In the genomic region with DNA sequence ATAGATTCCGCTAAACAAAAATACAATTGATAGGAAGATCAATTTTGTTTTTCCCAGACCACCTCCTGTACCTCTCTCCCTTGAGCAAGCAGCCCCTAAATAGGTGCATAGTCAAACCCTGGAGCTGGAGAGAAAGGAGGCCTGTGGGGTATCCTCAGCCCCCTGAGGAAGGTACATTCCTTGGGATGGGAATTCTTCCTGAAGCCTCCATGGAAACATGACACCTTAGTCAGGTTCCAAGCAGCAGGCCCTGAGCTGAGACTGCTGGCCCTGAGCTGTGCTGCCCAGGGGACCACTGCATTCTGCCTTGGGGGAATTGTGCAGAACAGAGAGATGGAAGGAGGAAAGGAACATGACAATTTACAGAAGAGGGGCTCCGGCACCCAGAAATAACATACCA, we compare ENCODE assay signal across 12 cellular contexts. TPM values are rescaled to one million over a fixed set of nuclear protein-coding genes. Genes with fewer than 3 reads are reported as not detected.
DNase-seq lines count a peak whose midpoint lies in the region; ATAC-seq and TF ChIP-seq lines count a peak whose summit lies in the region.
"Had no signal": no experiment of that assay in that cellular context is flagged by ENCODE, and none has a peak within 500 bp of the region (broad histone marks: within the 10 kb centered on the region; RNA-seq: fewer than 3 reads in every experiment).

No MANE protein-coding gene starts in this region.

- H4K8ac ChIP-seq in H9 (replicated peaks; ENCODE audit: insufficient read length, low read depth, low read length), result no peak overlapping the region

- H3K23ac ChIP-seq in H9 (ENCODE audit: insufficient read length, low read depth, low read length), result no peak overlapping the region

- H2AK5ac ChIP-seq in H9 (ENCODE audit: insufficient read length, low read length), result no peak overlapping the region

- TF ChIP-seq CTCF in CD14-positive monocyte (IDR thresholded peaks at IDR 0.05), result no peak
- no peak for TF ChIP-seq CTCF in H9 (conservative IDR thresholded peaks at IDR 0.05)
- no peak for TF ChIP-seq CTCF in esophagus squamous epithelium (IDR thresholded peaks at IDR 0.05)

- peaks cover 4% of the 10 kb centered on the region for H3K23me2 ChIP-seq in H9 (ENCODE audit: insufficient read length, low read depth, low read length, poor library complexity, severe bottlenecking)

- no CpG with 5 or more reads among the region's 2 CpGs for WGBS in H9 (ENCODE audit: extremely low coverage, insufficient read length, low lambda C conversion rate)
- WGBS in esophagus squamous epithelium, 2 donors, result 74 to 86% methylated on average over 2 of the region's 2 CpGs

- H3K36me3 Mint-ChIP-seq in CD14-positive monocyte (peaks cover 23 to 35% of the 10 kb centered on the region in 2 donors), H9 (ENCODE audit: insufficient read depth in 1 of 3, low read depth in 3 of 3) (peaks cover 5 to 36% (median 15%) of the 10 kb centered on the region in 3 experiments; a peak in 6 of 7 replicates), memory B cell (peaks cover 14% of the 10 kb centered on the region)
- peaks cover 88% of the 10 kb centered on the region for H3K36me3 Mint-ChIP-seq in activated T-helper 2 cell treated with anti-CD3 and anti-CD28 coated beads, Interferon-gamma antibody, Interleukin-2, Interleukin-4, amounts not matched to agents 10 μg/mL and 5 μg/mL and 100 μg/mL, durations not matched to agents 14 hours and 24 hours and 36 hours (ENCODE audit: low read depth)

- no peaks in the 10 kb centered on the region for H3K79me1 ChIP-seq in H9 (ENCODE audit: insufficient read depth, low read depth, low read length, poor library complexity, severe bottlenecking)

- no peaks in the 10 kb centered on the region for H3K27me3 ChIP-seq in H9 (ENCODE audit: insufficient read depth, low read length)
- no peaks in the 10 kb centered on the region for H3K27me3 ChIP-seq in esophagus squamous epithelium

- peaks cover 71% of the 10 kb centered on the region for H3K79me2 ChIP-seq in H9 (ENCODE audit: insufficient read depth, low read length)

- H2BK5ac ChIP-seq in H9 (ENCODE audit: insufficient read length, low read length), result no peak overlapping the region

- H4K91ac ChIP-seq in H9 (ENCODE audit: insufficient read length, low read depth, low read length), result no peak overlapping the region

- no peak overlapping the region for H2BK15ac ChIP-seq in H9 (ENCODE audit: low read depth, low read length)

- no peak overlapping the region for H2BK20ac ChIP-seq in H9 (ENCODE audit: low read depth, low read length, poor library complexity, severe bottlenecking)

- H3K9ac ChIP-seq in H9 (ENCODE audit: extremely low read depth, insufficient read length, low read length), result no peak overlapping the region

- DNase-seq in CD14-positive monocyte (ENCODE audit: low spot score) (no peak), H9 (peak; percentile 80), memory B cell (ENCODE audit: low spot score in 2 of 2) (no peak), ecto neural progenitor cell (ENCODE audit: low spot score) (no peak), esophagus squamous epithelium (lab: John Stamatoyannopoulos, UW) (no peak), DMS153 (lab: John Stamatoyannopoulos, UW) (no peak), NCI-H510A (lab: John Stamatoyannopoulos, UW) (no peak)
- DNase-seq in activated T-helper 2 cell treated with anti-CD3 and anti-CD28 coated beads, Interferon-gamma antibody, Interleukin-2, Interleukin-4, amounts not matched to agents 10 μg/mL and 5 μg/mL and 100 μg/mL, durations not matched to agents 14 hours and 24 hours and 36 hours (ENCODE audit: low spot score), result no peak
- DNase-seq: amygdala, NCI-H2227 treated with DMSO at 0.1 percent for 48 hours had no signal

- H3K4me1 Mint-ChIP-seq in CD14-positive monocyte (peaks cover 86% of the 10 kb centered on the region), H9 (peaks cover 66 to 80% of the 10 kb centered on the region in 2 experiments), memory B cell (peaks cover 51% of the 10 kb centered on the region)
- H3K4me1 Mint-ChIP-seq in activated T-helper 2 cell treated with anti-CD3 and anti-CD28 coated beads, Interferon-gamma antibody, Interleukin-2, Interleukin-4, amounts not matched to agents 10 μg/mL and 5 μg/mL and 100 μg/mL, durations not matched to agents 14 hours and 24 hours and 36 hours (ENCODE audit: low read depth), result peaks cover 65% of the 10 kb centered on the region

- H2AFZ ChIP-seq in H9 (ENCODE audit: low read length), result no peak overlapping the region

- H3K4ac ChIP-seq in H9 (ENCODE audit: low read depth, low read length), result no peak overlapping the region

- H4K20me1 ChIP-seq in H9 (ENCODE audit: control insufficient read depth, insufficient read depth, insufficient read length), result no peaks in the 10 kb centered on the region

- H3K27ac Mint-ChIP-seq in CD14-positive monocyte (peak overlapping the region in 4 of 7 donors; percentile 39 to 79 (median 56)), H9 (peak overlapping the region; percentile 47 to 98 (median 77); a peak in 6 of 7 replicates), memory B cell (peak overlapping the region; percentile 10)
- peak overlapping the region; percentile 48 for H3K27ac Mint-ChIP-seq in activated T-helper 2 cell treated with anti-CD3 and anti-CD28 coated beads, Interferon-gamma antibody, Interleukin-2, Interleukin-4, amounts not matched to agents 10 μg/mL and 5 μg/mL and 100 μg/mL, durations not matched to agents 14 hours and 24 hours and 36 hours

- no peak for ATAC-seq in memory B cell (ENCODE audit: low read depth)

- no peak overlapping the region for H3K56ac ChIP-seq in H9 (ENCODE audit: insufficient read length, low read depth, low read length)

- TF ChIP-seq POLR2A in esophagus squamous epithelium (IDR thresholded peaks at IDR 0.05), result no peak

- intact Hi-C loops in CD14-positive monocyte (cut with micrococcal nuclease), result no loop called here
- intact Hi-C loops in activated T-helper 2 cell treated with anti-CD3 and anti-CD28 coated beads, Interferon-gamma antibody, Interleukin-2, Interleukin-4, amounts not matched to agents 10 μg/mL and 5 μg/mL and 100 μg/mL, durations not matched to agents 14 hours and 24 hours and 36 hours (cut with micrococcal nuclease), result loop anchor here (10.0 kb wide), 1 partner anchor 413 kb away; no protein-coding TSS in a partner anchor
- intact Hi-C loops in esophagus squamous epithelium (cut with DNase I), result no loop called here

- H3K18ac ChIP-seq in H9 (ENCODE audit: insufficient read length, low read depth, low read length), result no peak overlapping the region

- H3K4me3 ChIP-seq in esophagus squamous epithelium, result no peak overlapping the region

- no peak overlapping the region for H4K5ac ChIP-seq in H9 (ENCODE audit: insufficient read length, low read depth, low read length)

- H3K9me3 ChIP-seq in H9 (ENCODE audit: control insufficient read depth, low read depth, low read length) (no peaks in the 10 kb centered on the region), esophagus squamous epithelium (no peaks in the 10 kb centered on the region)

- no peaks in the 10 kb centered on the region for H3K9me3 Mint-ChIP-seq in CD14-positive monocyte
- no peaks in the 10 kb centered on the region; a peak in 1 of 5 replicates for H3K9me3 Mint-ChIP-seq in H9
- H3K9me3 Mint-ChIP-seq in activated T-helper 2 cell treated with anti-CD3 and anti-CD28 coated beads, Interferon-gamma antibody, Interleukin-2, Interleukin-4, amounts not matched to agents 10 μg/mL and 5 μg/mL and 100 μg/mL, durations not matched to agents 14 hours and 24 hours and 36 hours, result no peaks in the 10 kb centered on the region
- H3K9me3 Mint-ChIP-seq in memory B cell, result no peaks in the 10 kb centered on the region

- peaks cover 0 to 26% (median 0%) of the 10 kb centered on the region in 3 donors for H3K36me3 ChIP-seq in esophagus squamous epithelium

- H3K4me1 ChIP-seq in H9 (ENCODE audit: insufficient read depth, low read length) (peaks cover 4% of the 10 kb centered on the region; the same call in 1 of the 2 replicates), esophagus squamous epithelium (peaks cover 32 to 98% (median 76%) of the 10 kb centered on the region in 3 donors)

- H3K14ac ChIP-seq in H9 (ENCODE audit: insufficient read depth, low read length), result no peak overlapping the region

- H3K4me3 Mint-ChIP-seq in CD14-positive monocyte, result no peak overlapping the region
- peak overlapping the region; percentile 31 to 69 for H3K4me3 Mint-ChIP-seq in H9
- peak overlapping the region; percentile 45 for H3K4me3 Mint-ChIP-seq in activated T-helper 2 cell treated with anti-CD3 and anti-CD28 coated beads, Interferon-gamma antibody, Interleukin-2, Interleukin-4, amounts not matched to agents 10 μg/mL and 5 μg/mL and 100 μg/mL, durations not matched to agents 14 hours and 24 hours and 36 hours (ENCODE audit: low read depth)
- H3K4me3 Mint-ChIP-seq in memory B cell, result peak overlapping the region; percentile 21

- H3K27ac ChIP-seq in H9 (ENCODE audit: insufficient read length, low read depth, low read length), result no peak overlapping the region
- H3K27ac ChIP-seq in esophagus squamous epithelium, result peak overlapping the region in 1 of 4 donors; percentile 2

- H2BK12ac ChIP-seq in H9 (ENCODE audit: insufficient read length, low read depth, low read length), result no peak overlapping the region

- H2BK120ac ChIP-seq in H9 (ENCODE audit: low read depth, low read length, poor library complexity, severe bottlenecking), result no peak overlapping the region

- no peaks in the 10 kb centered on the region for H3K27me3 Mint-ChIP-seq in CD14-positive monocyte (ENCODE audit: low read depth in 3 of 3)
- H3K27me3 Mint-ChIP-seq in H9 (ENCODE audit: low read depth), result peaks cover 2% of the 10 kb centered on the region
- H3K27me3 Mint-ChIP-seq in activated T-helper 2 cell treated with anti-CD3 and anti-CD28 coated beads, Interferon-gamma antibody, Interleukin-2, Interleukin-4, amounts not matched to agents 10 μg/mL and 5 μg/mL and 100 μg/mL, durations not matched to agents 14 hours and 24 hours and 36 hours (ENCODE audit: low read depth), result no peaks in the 10 kb centered on the region
- H3K27me3 Mint-ChIP-seq in memory B cell, result no peaks in the 10 kb centered on the region

- H3K4me2 ChIP-seq in H9 (ENCODE audit: insufficient read depth, insufficient read length, low read length), result peak overlapping the region; percentile 8

- no peak overlapping the region for H3T11ph ChIP-seq in H9 (ENCODE audit: low read length)

RNA-seq across cellular contexts. Expression of gene HNRNPF, which starts 7.4 kb away (rescaled TPM):
- polyA plus RNA-seq in CD14-positive monocyte, result 100 to 1,000 TPM; 188 to 189 TPM
- total RNA-seq in H9 (2021), result 411 and 420 TPM in 2 replicates
- total RNA-seq in activated T-helper 2 cell treated with anti-CD3 and anti-CD28 coated beads, Interferon-gamma antibody, Interleukin-2, Interleukin-4, amounts not matched to agents 10 μg/mL and 5 μg/mL and 100 μg/mL, durations not matched to agents 14 hours and 24 hours and 36 hours, result 503 and 520 TPM in 2 replicates
- total RNA-seq in esophagus squamous epithelium, result 100 to 1,000 TPM; 154 to 229 (median 189) TPM

RNA-seq across cellular contexts. Expression of gene FXYD4, which starts 30.2 kb away (rescaled TPM):
- polyA plus RNA-seq in CD14-positive monocyte, result not detected
- total RNA-seq in H9 (2021) (not detected in 2 replicates), esophagus squamous epithelium (not detected)
- total RNA-seq in activated T-helper 2 cell treated with anti-CD3 and anti-CD28 coated beads, Interferon-gamma antibody, Interleukin-2, Interleukin-4, amounts not matched to agents 10 μg/mL and 5 μg/mL and 100 μg/mL, durations not matched to agents 14 hours and 24 hours and 36 hours, result not detected in 2 replicates
- total RNA-seq: HT1080, temporal lobe had no signal

RNA-seq across cellular contexts. Expression of gene ZNF487, which starts 35.3 kb away (rescaled TPM):
- polyA plus RNA-seq in CD14-positive monocyte, result 10 to 100 TPM in 1 of 2 donors, 1 to 10 TPM in 1; 8.6 to 15.6 TPM
- 1.3 and 1.4 TPM in 2 replicates for total RNA-seq in H9 (2021)
- total RNA-seq in activated T-helper 2 cell treated with anti-CD3 and anti-CD28 coated beads, Interferon-gamma antibody, Interleukin-2, Interleukin-4, amounts not matched to agents 10 μg/mL and 5 μg/mL and 100 μg/mL, durations not matched to agents 14 hours and 24 hours and 36 hours, result 2.0 and 2.2 TPM in 2 replicates
- total RNA-seq in esophagus squamous epithelium, result 1 to 10 TPM; 1.7 to 4.6 (median 4.2) TPM

Comparison
In these comparisons a context has a peak if more than half of its experiments do, and no peak if none do; other contexts are left out.
1. H3K27ac Mint-ChIP-seq: peak in every context shown above with its lines; median percentile 77 in H9; 56 in CD14-positive monocyte; 48 in activated T-helper 2 cell treated with anti-CD3 and anti-CD28 coated beads, Interferon-gamma antibody, Interleukin-2, Interleukin-4, amounts not matched to agents 10 μg/mL and 5 μg/mL and 100 μg/mL, durations not matched to agents 14 hours and 24 hours and 36 hours; 10 in memory B cell.
2. H3K4me3 Mint-ChIP-seq: peak in H9 (2 of 2), activated T-helper 2 cell treated with anti-CD3 and anti-CD28 coated beads, Interferon-gamma antibody, Interleukin-2, Interleukin-4, amounts not matched to agents 10 μg/mL and 5 μg/mL and 100 μg/mL, durations not matched to agents 14 hours and 24 hours and 36 hours (single experiment) and memory B cell (single experiment); none in CD14-positive monocyte (0 of 2).